ENCODE assay signal across 27 cellular contexts in the genomic region with DNA sequence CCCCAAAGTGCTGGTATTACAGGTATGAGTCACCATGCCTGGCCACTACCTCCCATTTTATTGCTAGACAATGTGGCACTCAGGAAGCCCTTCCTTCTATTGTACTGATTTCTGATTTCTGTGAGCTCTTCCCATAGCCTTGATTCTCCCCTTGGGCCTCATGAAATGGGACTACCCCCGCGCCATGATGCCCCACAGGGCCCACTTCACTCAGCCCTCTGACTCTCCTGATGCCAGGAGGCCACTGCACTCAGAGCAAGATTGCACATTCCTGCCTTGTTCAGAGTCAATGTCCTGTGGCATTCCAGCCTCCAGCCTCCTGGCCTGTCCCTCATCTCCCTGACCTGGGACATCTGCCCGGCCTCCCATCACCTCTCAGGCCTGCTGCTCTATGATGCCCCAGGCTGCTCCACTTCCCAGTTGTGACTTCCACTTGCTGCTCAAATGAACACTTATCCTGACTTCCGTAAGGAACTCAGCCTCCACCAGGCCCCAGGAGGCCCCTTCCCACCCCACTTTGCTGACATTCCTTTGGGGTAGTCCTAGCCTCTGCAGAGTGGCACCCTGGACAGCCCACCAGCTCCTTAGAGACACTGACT.
"Had no signal": no experiment of that assay in that cellular context is flagged by ENCODE, and none has a peak within 500 bp of the region (broad histone marks: within the 10 kb centered on the region; RNA-seq: fewer than 3 reads in every experiment).

No MANE protein-coding gene starts in this region.

- H3K9me3 Mint-ChIP-seq: activated T-cell treated with anti-CD3 and anti-CD28 coated beads, Interleukin-2, amount 50 U/mL, for 4 hours; activated T-helper 2 cell treated with anti-CD3 and anti-CD28 coated beads, Interferon-gamma antibody, Interleukin-2, Interleukin-4, amounts not matched to agents 10 μg/mL and 5 μg/mL and 100 μg/mL, durations not matched to agents 14 hours and 24 hours and 36 hours; stimulated activated naive CD8-positive, alpha-beta T cell treated with anti-CD3 and anti-CD28 coated beads, Interleukin-15, Interleukin-2, amounts not matched to agents 100 ng/mL and 50 ng/mL, for 24 hours had no signal

- DNase-seq: activated CD4-positive, alpha-beta T cell treated with anti-CD3 and anti-CD28 coated beads, Interleukin-2, amount 50 U/mL, for 4 hours; activated CD8-positive, alpha-beta memory T cell treated with anti-CD3 and anti-CD28 coated beads, Interleukin-2, amount 50 U/mL, for 48 hours; activated naive CD4-positive, alpha-beta T cell treated with Interleukin-2 at 50 U/mL for 16 hours; activated T-cell treated with anti-CD3 and anti-CD28 coated beads, Interleukin-2, amount 50 U/mL, for 4 hours; brain microvascular endothelial cell; central memory CD4-positive, alpha-beta T cell; colonic mucosa; esophagus squamous epithelium; head of caudate nucleus; left colon; lower lobe of right lung; mesendoderm; naive thymus-derived CD4-positive, alpha-beta T cell; pancreas; psoas muscle; SK-N-SH; stimulated activated CD4-positive, alpha-beta T cell treated with anti-CD3 and anti-CD28 coated beads, Interleukin-4, amount 100 ng/mL, for 4 hours; substantia nigra had no signal

- H3K9me3 ChIP-seq: ascending aorta, colonic mucosa, esophagus squamous epithelium, gastroesophageal sphincter, lower lobe of right lung, neutrophil, pancreas, psoas muscle, right atrium auricular region, SK-N-SH, tibial artery had no signal

- H3K27ac Mint-ChIP-seq: activated T-helper 2 cell treated with anti-CD3 and anti-CD28 coated beads, Interferon-gamma antibody, Interleukin-2, Interleukin-4, amounts not matched to agents 10 μg/mL and 5 μg/mL and 100 μg/mL, durations not matched to agents 14 hours and 24 hours and 36 hours; stimulated activated naive CD8-positive, alpha-beta T cell treated with anti-CD3 and anti-CD28 coated beads, Interleukin-15, Interleukin-2, amounts not matched to agents 100 ng/mL and 50 ng/mL, for 24 hours had no signal

- H3K27me3 ChIP-seq: ascending aorta, brain microvascular endothelial cell, colonic mucosa, gastroesophageal sphincter, neutrophil, pancreas, right atrium auricular region, tibial artery had no signal

- ATAC-seq: activated CD4-positive, CD25-positive, alpha-beta regulatory T cell treated with anti-CD3 and anti-CD28 coated beads, Interleukin-2, amount 50 U/mL, for 24 hours; activated T-cell treated with anti-CD3 and anti-CD28 coated beads, Interleukin-2, amount 50 U/mL, for 4 hours; gastroesophageal sphincter; left colon; lower lobe of right lung; naive thymus-derived CD4-positive, alpha-beta T cell; pancreas; psoas muscle had no signal

- H3K36me3 ChIP-seq: ascending aorta, brain microvascular endothelial cell, colonic mucosa, esophagus squamous epithelium, gastroesophageal sphincter, lower lobe of right lung, neutrophil, pancreas, right atrium auricular region, tibial artery had no signal

- H3K4me1 ChIP-seq: colonic mucosa, lower lobe of right lung, pancreas had no signal

- H3K4me3 ChIP-seq: ascending aorta, colonic mucosa, esophagus squamous epithelium, gastroesophageal sphincter, lower lobe of right lung, pancreas, psoas muscle, right atrium auricular region, tibial artery had no signal

- H3K27ac ChIP-seq: ascending aorta, brain microvascular endothelial cell, colonic mucosa, esophagus squamous epithelium, gastroesophageal sphincter, lower lobe of right lung, neutrophil, pancreas, psoas muscle, right atrium auricular region, tibial artery, VCaP had no signal

- H3K4me3 Mint-ChIP-seq: activated T-cell treated with anti-CD3 and anti-CD28 coated beads, Interleukin-2, amount 50 U/mL, for 4 hours; stimulated activated naive CD8-positive, alpha-beta T cell treated with anti-CD3 and anti-CD28 coated beads, Interleukin-15, Interleukin-2, amounts not matched to agents 100 ng/mL and 50 ng/mL, for 24 hours had no signal
